1 cellular context compared by ENCODE assay signal in genomic region chr20:19661717-19662637, GRCh38.
TF ChIP-seq lines count a peak whose summit lies in the region.

No MANE protein-coding gene starts in this region.

TF ChIP-seq in HepG2, 621 proteins besides CTCF, POLR2A, EP300 and RAD21 (continued from another document and continues in another):
- TF ChIP-seq, protein P1, sequence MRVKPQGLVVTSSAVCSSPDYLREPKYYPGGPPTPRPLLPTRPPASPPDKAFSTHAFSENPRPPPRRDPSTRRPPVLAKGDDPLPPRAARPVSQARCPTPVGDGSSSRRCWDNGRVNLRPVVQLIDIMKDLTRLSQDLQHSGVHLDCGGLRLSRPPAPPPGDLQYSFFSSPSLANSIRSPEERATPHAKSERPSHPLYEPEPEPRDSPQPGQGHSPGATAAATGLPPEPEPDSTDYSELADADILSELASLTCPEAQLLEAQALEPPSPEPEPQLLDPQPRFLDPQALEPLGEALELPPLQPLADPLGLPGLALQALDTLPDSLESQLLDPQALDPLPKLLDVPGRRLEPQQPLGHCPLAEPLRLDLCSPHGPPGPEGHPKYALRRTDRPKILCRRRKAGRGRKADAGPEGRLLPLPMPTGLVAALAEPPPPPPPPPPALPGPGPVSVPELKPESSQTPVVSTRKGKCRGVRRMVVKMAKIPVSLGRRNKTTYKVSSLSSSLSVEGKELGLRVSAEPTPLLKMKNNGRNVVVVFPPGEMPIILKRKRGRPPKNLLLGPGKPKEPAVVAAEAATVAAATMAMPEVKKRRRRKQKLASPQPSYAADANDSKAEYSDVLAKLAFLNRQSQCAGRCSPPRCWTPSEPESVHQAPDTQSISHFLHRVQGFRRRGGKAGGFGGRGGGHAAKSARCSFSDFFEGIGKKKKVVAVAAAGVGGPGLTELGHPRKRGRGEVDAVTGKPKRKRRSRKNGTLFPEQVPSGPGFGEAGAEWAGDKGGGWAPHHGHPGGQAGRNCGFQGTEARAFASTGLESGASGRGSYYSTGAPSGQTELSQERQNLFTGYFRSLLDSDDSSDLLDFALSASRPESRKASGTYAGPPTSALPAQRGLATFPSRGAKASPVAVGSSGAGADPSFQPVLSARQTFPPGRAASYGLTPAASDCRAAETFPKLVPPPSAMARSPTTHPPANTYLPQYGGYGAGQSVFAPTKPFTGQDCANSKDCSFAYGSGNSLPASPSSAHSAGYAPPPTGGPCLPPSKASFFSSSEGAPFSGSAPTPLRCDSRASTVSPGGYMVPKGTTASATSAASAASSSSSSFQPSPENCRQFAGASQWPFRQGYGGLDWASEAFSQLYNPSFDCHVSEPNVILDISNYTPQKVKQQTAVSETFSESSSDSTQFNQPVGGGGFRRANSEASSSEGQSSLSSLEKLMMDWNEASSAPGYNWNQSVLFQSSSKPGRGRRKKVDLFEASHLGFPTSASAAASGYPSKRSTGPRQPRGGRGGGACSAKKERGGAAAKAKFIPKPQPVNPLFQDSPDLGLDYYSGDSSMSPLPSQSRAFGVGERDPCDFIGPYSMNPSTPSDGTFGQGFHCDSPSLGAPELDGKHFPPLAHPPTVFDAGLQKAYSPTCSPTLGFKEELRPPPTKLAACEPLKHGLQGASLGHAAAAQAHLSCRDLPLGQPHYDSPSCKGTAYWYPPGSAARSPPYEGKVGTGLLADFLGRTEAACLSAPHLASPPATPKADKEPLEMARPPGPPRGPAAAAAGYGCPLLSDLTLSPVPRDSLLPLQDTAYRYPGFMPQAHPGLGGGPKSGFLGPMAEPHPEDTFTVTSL (CRISPR knock-in tag; IDR thresholded peaks at IDR 0.05; ENCODE audit: borderline replicate concordance), result no peak
- TF ChIP-seq NR2C2 (CRISPR knock-in tag; IDR thresholded peaks at IDR 0.05; ENCODE audit: borderline replicate concordance), result no peak
- TF ChIP-seq NAIF1 (CRISPR knock-in tag; IDR thresholded peaks at IDR 0.05; ENCODE audit: borderline replicate concordance), result no peak
- no peak for TF ChIP-seq ZNF543 (CRISPR knock-in tag; IDR thresholded peaks at IDR 0.05)
- no peak for TF ChIP-seq RNF2 (conservative IDR thresholded peaks at IDR 0.05; ENCODE audit: low read depth)
- no peak for TF ChIP-seq MED8 (CRISPR knock-in tag; IDR thresholded peaks at IDR 0.05; ENCODE audit: insufficient replicate concordance)
- no peak for TF ChIP-seq ZSCAN29 (CRISPR knock-in tag; conservative IDR thresholded peaks at IDR 0.05)
- no peak for TF ChIP-seq KDM1A (CRISPR knock-in tag; IDR thresholded peaks at IDR 0.05)
- TF ChIP-seq MLLT10 (CRISPR knock-in tag; IDR thresholded peaks at IDR 0.05), result no peak
- TF ChIP-seq CHD4 (IDR thresholded peaks at IDR 0.05; ENCODE audit: borderline replicate concordance, low read length), result no peak
- TF ChIP-seq, protein P2, sequence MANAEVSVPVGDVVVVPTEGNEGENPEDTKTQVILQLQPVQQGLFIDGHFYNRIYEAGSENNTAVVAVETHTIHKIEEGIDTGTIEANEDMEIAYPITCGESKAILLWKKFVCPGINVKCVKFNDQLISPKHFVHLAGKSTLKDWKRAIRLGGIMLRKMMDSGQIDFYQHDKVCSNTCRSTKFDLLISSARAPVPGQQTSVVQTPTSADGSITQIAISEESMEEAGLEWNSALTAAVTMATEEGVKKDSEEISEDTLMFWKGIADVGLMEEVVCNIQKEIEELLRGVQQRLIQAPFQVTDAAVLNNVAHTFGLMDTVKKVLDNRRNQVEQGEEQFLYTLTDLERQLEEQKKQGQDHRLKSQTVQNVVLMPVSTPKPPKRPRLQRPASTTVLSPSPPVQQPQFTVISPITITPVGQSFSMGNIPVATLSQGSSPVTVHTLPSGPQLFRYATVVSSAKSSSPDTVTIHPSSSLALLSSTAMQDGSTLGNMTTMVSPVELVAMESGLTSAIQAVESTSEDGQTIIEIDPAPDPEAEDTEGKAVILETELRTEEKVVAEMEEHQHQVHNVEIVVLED (CRISPR knock-in tag; IDR thresholded peaks at IDR 0.05; ENCODE audit: borderline replicate concordance), result no peak
- no peak for TF ChIP-seq NFYC (CRISPR knock-in tag; IDR thresholded peaks at IDR 0.05)
- no peak for TF ChIP-seq CCDC6 (CRISPR knock-in tag; IDR thresholded peaks at IDR 0.05)
- TF ChIP-seq, protein P3, sequence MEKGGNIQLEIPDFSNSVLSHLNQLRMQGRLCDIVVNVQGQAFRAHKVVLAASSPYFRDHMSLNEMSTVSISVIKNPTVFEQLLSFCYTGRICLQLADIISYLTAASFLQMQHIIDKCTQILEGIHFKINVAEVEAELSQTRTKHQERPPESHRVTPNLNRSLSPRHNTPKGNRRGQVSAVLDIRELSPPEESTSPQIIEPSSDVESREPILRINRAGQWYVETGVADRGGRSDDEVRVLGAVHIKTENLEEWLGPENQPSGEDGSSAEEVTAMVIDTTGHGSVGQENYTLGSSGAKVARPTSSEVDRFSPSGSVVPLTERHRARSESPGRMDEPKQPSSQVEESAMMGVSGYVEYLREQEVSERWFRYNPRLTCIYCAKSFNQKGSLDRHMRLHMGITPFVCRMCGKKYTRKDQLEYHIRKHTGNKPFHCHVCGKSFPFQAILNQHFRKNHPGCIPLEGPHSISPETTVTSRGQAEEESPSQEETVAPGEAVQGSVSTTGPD (CRISPR knock-in tag; IDR thresholded peaks at IDR 0.05), result no peak
- 0 out of 2 replicates have a peak, but pooled peaks have one; percentile 34 for TF ChIP-seq RXRA (CRISPR knock-in tag; IDR thresholded peaks at IDR 0.05)
- TF ChIP-seq NFAT5 (CRISPR knock-in tag; IDR thresholded peaks at IDR 0.05), result no peak
- no peak for TF ChIP-seq WIZ (CRISPR knock-in tag; IDR thresholded peaks at IDR 0.05)
- no peak for TF ChIP-seq ZNF569 (CRISPR knock-in tag; IDR thresholded peaks at IDR 0.05; ENCODE audit: borderline replicate concordance)
- TF ChIP-seq ZNF850 (CRISPR knock-in tag; conservative IDR thresholded peaks at IDR 0.05), result no peak
- no peak for TF ChIP-seq PBX2 (CRISPR knock-in tag; IDR thresholded peaks at IDR 0.05)
- no peak; the same call in 1 of the 2 replicates for TF ChIP-seq GABPB1 (CRISPR knock-in tag; IDR thresholded peaks at IDR 0.05)
- no peak for TF ChIP-seq ZBTB49 (CRISPR knock-in tag; IDR thresholded peaks at IDR 0.05; ENCODE audit: borderline replicate concordance)
- no peak for TF ChIP-seq PCBP1 (IDR thresholded peaks at IDR 0.05; ENCODE audit: borderline replicate concordance, low read depth, low read length)
- TF ChIP-seq NFIC (IDR thresholded peaks at IDR 0.05; ENCODE audit: low read length), result no peak
- no peak for TF ChIP-seq ZNF362 (CRISPR knock-in tag; IDR thresholded peaks at IDR 0.05; ENCODE audit: borderline replicate concordance)
- no peak for TF ChIP-seq LRRFIP1 (CRISPR knock-in tag; conservative IDR thresholded peaks at IDR 0.05)
- TF ChIP-seq PAWR (CRISPR knock-in tag; IDR thresholded peaks at IDR 0.05; ENCODE audit: borderline replicate concordance), result no peak
- TF ChIP-seq PITX1 (CRISPR knock-in tag; IDR thresholded peaks at IDR 0.05), result 0 out of 2 replicates have a peak, but pooled peaks have one; percentile 24
- no peak for TF ChIP-seq RCOR2 (CRISPR knock-in tag; IDR thresholded peaks at IDR 0.05)
- no peak for TF ChIP-seq SRF (IDR thresholded peaks at IDR 0.05; ENCODE audit: low read depth, low read length)
- no peak for TF ChIP-seq TSC22D2 (CRISPR knock-in tag; IDR thresholded peaks at IDR 0.05; ENCODE audit: borderline replicate concordance)
- no peak for TF ChIP-seq NFATC3 (CRISPR knock-in tag; IDR thresholded peaks at IDR 0.05)
- TF ChIP-seq SP5 (CRISPR knock-in tag; IDR thresholded peaks at IDR 0.05; ENCODE audit: borderline replicate concordance, low read depth), result no peak
- TF ChIP-seq ZSCAN12 (CRISPR knock-in tag; IDR thresholded peaks at IDR 0.05), result no peak
- no peak for TF ChIP-seq ZNF530 (CRISPR knock-in tag; IDR thresholded peaks at IDR 0.05; ENCODE audit: low read depth)
